In genomic region chr17:62718420-62718819, GRCh38 we compare ENCODE assay signal across 14 cellular contexts.
DNase-seq lines count a peak whose midpoint lies in the region; ATAC-seq and TF ChIP-seq lines count a peak whose summit lies in the region.
"Had no signal": no experiment of that assay in that cellular context is flagged by ENCODE, and none has a peak within 500 bp of the region (broad histone marks: within the 10 kb centered on the region; RNA-seq: fewer than 3 reads in every experiment).

No MANE protein-coding gene starts in this region.

- CTCF ChIA-PET in SK-N-SH (lab: Yijun Ruan, JAX): no interaction called here

- DNase-seq in stimulated activated CD4-positive, alpha-beta T cell treated with anti-CD3 and anti-CD28 coated beads, Interleukin-1b, Interleukin-23, amount 100 ng/mL, for 48 hours: peak; percentile 43
- DNase-seq in stimulated activated CD4-positive, alpha-beta T cell treated with anti-CD3 and anti-CD28 coated beads, Interleukin-2, amount 100 ng/mL, for 48 hours: no peak
- DNase-seq in SK-N-SH: no peak
- DNase-seq in fibroblast of the aortic adventitia (ENCODE audit: low read depth): peak; percentile 46
- DNase-seq in stimulated activated naive CD8-positive, alpha-beta T cell treated with anti-CD3 and anti-CD28 coated beads, Interleukin-15, Interleukin-2, amounts not matched to agents 100 U/mL and 50 U/mL, for 24 hours: peak; percentile 27
- DNase-seq in HCEC 1CT: no peak
- DNase-seq: activated CD8-positive, alpha-beta memory T cell treated with anti-CD3 and anti-CD28 coated beads, Interleukin-2, amount 50 U/mL, for 48 hours; H7; KG1; left ventricle myocardium superior; NCI-H1694 treated with DMSO at 0.1 percent for 48 hours; T-cell had no signal

- TF ChIP-seq EP300 in SK-N-SH (IDR thresholded peaks at IDR 0.05; ENCODE audit: borderline replicate concordance in 1 of 2, low read depth in 1 of 2, low read length in 1 of 2): peak; percentile 62 to 99

- H3K9me3 ChIP-seq in SK-N-SH: 0 out of 2 replicates have a peak, but pooled peaks cover 5% of the 10 kb centered on the region

- 26% methylated on average over 11 of the region's 11 CpGs for WGBS in SK-N-SH (ENCODE audit: low lambda C conversion rate)

- peak overlapping the region; percentile 28 for H3K4me2 ChIP-seq in SK-N-SH

- H3K27ac ChIP-seq in SK-N-SH (ENCODE audit: low read depth in 2 of 2, low read length in 1 of 2): peak overlapping the region; percentile 68 to 78

- no peaks in the 10 kb centered on the region for H3K27me3 ChIP-seq in SK-N-SH (ENCODE audit: insufficient read depth)

- H2AFZ ChIP-seq in SK-N-SH (ENCODE audit: low read depth): no peak overlapping the region

- peaks cover 6% of the 10 kb centered on the region for H3F3A ChIP-seq in SK-N-SH (replicated peaks; ENCODE audit: insufficient read depth)

- no peaks in the 10 kb centered on the region for H3K9me2 ChIP-seq in SK-N-SH

- H3K36me3 ChIP-seq in SK-N-SH (replicated peaks in 1 of 2; ENCODE audit: control insufficient read depth in 1 of 2, insufficient read depth in 2 of 2, low read length in 1 of 2): peaks cover 0 to 7% of the 10 kb centered on the region in 2 experiments

- H3K79me2 ChIP-seq in SK-N-SH (ENCODE audit: insufficient read depth): no peaks in the 10 kb centered on the region

- H3K4me1 ChIP-seq in SK-N-SH (ENCODE audit: control insufficient read depth in 1 of 2, insufficient read depth in 2 of 2, low read depth in 1 of 2, low read length in 1 of 2): peaks cover 4 to 10% of the 10 kb centered on the region in 2 experiments; a peak in 3 of 4 replicates

- no peak for TF ChIP-seq RAD21 in SK-N-SH (IDR thresholded peaks at IDR 0.05; ENCODE audit: low read length)

- H3K4me3 ChIP-seq in SK-N-SH (ENCODE audit: low read depth in 2 of 2, low read length in 1 of 2) (no peak overlapping the region), fibroblast of the aortic adventitia (ENCODE audit: low read depth, low read length) (no peak overlapping the region)

- peak; percentile 75 for ATAC-seq in stimulated activated naive CD8-positive, alpha-beta T cell treated with anti-CD3 and anti-CD28 coated beads, Interleukin-15, Interleukin-2, amounts not matched to agents 100 U/mL and 50 U/mL, for 24 hours
- ATAC-seq in HG03095 (IDR thresholded peaks at IDR 0.05; ENCODE audit: unreplicated experiment): no peak
- no peak for ATAC-seq in HG03280 (IDR thresholded peaks at IDR 0.05; ENCODE audit: unreplicated experiment)
- ATAC-seq: left ventricle myocardium superior, T-cell had no signal

- POLR2A ChIA-PET in SK-N-SH (lab: Yijun Ruan, JAX): no interaction called here

- H3K9ac ChIP-seq in SK-N-SH: no peak overlapping the region

- no peak for TF ChIP-seq CTCF in SK-N-SH (IDR thresholded peaks at IDR 0.05)
- no peak for TF ChIP-seq CTCF in fibroblast of the aortic adventitia (IDR thresholded peaks at IDR 0.05; ENCODE audit: insufficient read depth, low read length)

- no peaks in the 10 kb centered on the region for H4K20me1 ChIP-seq in SK-N-SH (ENCODE audit: insufficient read depth)

TF ChIP-seq in SK-N-SH, 30 proteins besides CTCF, POLR2A, EP300 and RAD21 (continues in another document):
- TF ChIP-seq RCOR1 (IDR thresholded peaks at IDR 0.05; ENCODE audit: low read length) (0 out of 2 replicates have a peak, but pooled peaks have one; percentile 36), TCF12 (IDR thresholded peaks at IDR 0.05) (peak; percentile 100), SMC3 (IDR thresholded peaks at IDR 0.05; ENCODE audit: low read depth, low read length) (no peak; the same call in 1 of the 2 replicates), FOXM1 (IDR thresholded peaks at IDR 0.05; ENCODE audit: low read depth) (peak; percentile 95), TEAD4 (IDR thresholded peaks at IDR 0.05; ENCODE audit: borderline replicate concordance, insufficient read depth) (peak; percentile 100), RXRA (IDR thresholded peaks at IDR 0.05; ENCODE audit: borderline replicate concordance, low read depth) (peak; percentile 100), USF1 (IDR thresholded peaks at IDR 0.05; ENCODE audit: borderline replicate concordance, low read depth) (peak; percentile 70), MXI1 (IDR thresholded peaks at IDR 0.05; ENCODE audit: low read depth, low read length) (no peak), USF2 (IDR thresholded peaks at IDR 0.05; ENCODE audit: borderline replicate concordance, low read depth, low read length) (no peak), ELF1 (IDR thresholded peaks at IDR 0.05) (0 out of 2 replicates have a peak, but pooled peaks have one; percentile 30), REST (IDR thresholded peaks at IDR 0.05; ENCODE audit: low read depth, low read length) (peak; percentile 71), MAX (IDR thresholded peaks at IDR 0.05; ENCODE audit: low read depth) (peak; percentile 95), ZBTB33 (IDR thresholded peaks at IDR 0.05; ENCODE audit: borderline replicate concordance, low read depth) (peak; percentile 89), NFIC (IDR thresholded peaks at IDR 0.05; ENCODE audit: borderline replicate concordance) (peak; percentile 95), FOXJ3 (CRISPR knock-in tag; IDR thresholded peaks at IDR 0.05) (no peak), NRF1 (IDR thresholded peaks at IDR 0.05; ENCODE audit: low read depth, low read length) (no peak), FOSL2 (IDR thresholded peaks at IDR 0.05; ENCODE audit: borderline replicate concordance, low read depth) (peak; percentile 94), YY1 (IDR thresholded peaks at IDR 0.05; ENCODE audit: low read depth) (0 out of 2 replicates have a peak, but pooled peaks have one; percentile 13), GATA2 (CRISPR knock-in tag; IDR thresholded peaks at IDR 0.05) (no peak), TAF1 (IDR thresholded peaks at IDR 0.05; ENCODE audit: borderline replicate concordance, low read depth, low read length) (no peak)

Comparison
In these comparisons a context has a peak if more than half of its experiments do, and no peak if none do; other contexts are left out.
1. DNase-seq: peak in stimulated activated CD4-positive, alpha-beta T cell treated with anti-CD3 and anti-CD28 coated beads, Interleukin-1b, Interleukin-23, amount 100 ng/mL, for 48 hours (single experiment), fibroblast of the aortic adventitia (single experiment) and stimulated activated naive CD8-positive, alpha-beta T cell treated with anti-CD3 and anti-CD28 coated beads, Interleukin-15, Interleukin-2, amounts not matched to agents 100 U/mL and 50 U/mL, for 24 hours (single experiment); none in stimulated activated CD4-positive, alpha-beta T cell treated with anti-CD3 and anti-CD28 coated beads, Interleukin-2, amount 100 ng/mL, for 48 hours (0 of 2), SK-N-SH (single experiment) and HCEC 1CT (single experiment).